Comparison of ENCODE assay signal across 11 cellular contexts in the genomic region with DNA sequence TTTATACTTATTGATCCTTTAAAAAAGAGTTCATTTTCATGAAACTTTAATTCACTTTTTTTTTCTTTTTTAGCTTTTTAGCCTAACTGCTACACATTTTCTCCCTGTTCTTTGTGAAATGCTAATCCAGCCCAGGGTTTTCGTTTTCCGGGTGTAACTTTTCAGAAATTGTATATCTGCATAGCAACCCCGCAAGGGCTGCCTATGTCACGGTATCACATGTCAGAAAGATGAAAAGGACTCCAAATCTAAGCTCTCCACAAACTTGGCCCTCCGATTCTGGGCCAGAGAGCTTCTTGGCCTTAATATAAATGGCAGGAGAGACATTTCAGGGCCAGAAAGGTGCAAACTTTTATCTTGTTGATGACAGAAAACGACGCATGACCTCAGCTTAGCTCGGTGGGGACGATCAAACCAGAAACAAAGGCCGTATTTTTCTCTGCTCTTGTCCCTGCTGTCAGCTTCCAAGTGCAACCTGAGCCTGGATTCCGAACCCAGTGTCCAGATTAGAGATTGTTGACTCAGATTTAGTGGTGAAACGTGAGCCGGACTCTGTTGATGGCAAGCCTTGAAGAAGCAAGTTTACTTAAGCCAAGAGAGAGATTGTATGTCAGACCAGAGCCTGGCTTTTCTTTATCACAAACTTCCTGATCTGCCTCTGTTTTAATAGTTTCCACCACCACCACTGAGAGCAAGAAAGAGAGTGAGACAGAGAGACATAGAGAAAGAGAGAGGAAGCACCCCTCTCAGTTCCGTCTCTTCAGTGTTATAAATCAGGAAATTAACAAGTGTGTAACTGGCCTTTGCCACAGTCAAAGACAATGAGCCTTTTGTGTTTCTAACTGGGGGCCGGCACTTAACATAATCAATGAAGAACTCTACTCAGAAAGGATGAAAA.
DNase-seq lines count a peak whose midpoint lies in the region; ATAC-seq and TF ChIP-seq lines count a peak whose summit lies in the region.
"Had no signal": no experiment of that assay in that cellular context is flagged by ENCODE, and none has a peak within 500 bp of the region (broad histone marks: within the 10 kb centered on the region; RNA-seq: fewer than 3 reads in every experiment).

No MANE protein-coding gene starts in this region.

- H3K4me1 Mint-ChIP-seq in T-helper 2 cell treated with Interferon-gamma antibody and Interleukin-4, amounts not matched to agents 5 μg/mL and 100 μg/mL, for 36 hours (ENCODE audit: low read depth), result peaks cover 32% of the 10 kb centered on the region

- in situ Hi-C loops in gastrocnemius medialis (cut with MboI; ENCODE audit: low sequenced_read_pairs in 4 of 4), result loop anchor here in 2 of 4 donors (25.0 kb wide), 1 partner anchor 179 kb away; the partner anchor contains the start of gene SOBP (in 2 of the 2)

- no peaks in the 10 kb centered on the region for H3K9me3 ChIP-seq in gastrocnemius medialis

- H3K36me3 Mint-ChIP-seq in T-helper 2 cell treated with Interferon-gamma antibody and Interleukin-4, amounts not matched to agents 5 μg/mL and 100 μg/mL, for 36 hours (ENCODE audit: low read depth), result no peaks in the 10 kb centered on the region

- TF ChIP-seq CTCF in fibroblast of mammary gland (conservative IDR thresholded peaks at IDR 0.05; ENCODE audit: control insufficient read depth, insufficient read depth, low read depth, low read length) (no peak), gastrocnemius medialis (IDR thresholded peaks at IDR 0.05 in 4 of 5, conservative IDR thresholded peaks at IDR 0.05 in 1 of 5) (no peak), coronary artery (IDR thresholded peaks at IDR 0.05) (no peak)

- no peak overlapping the region for H3K27ac Mint-ChIP-seq in T-helper 2 cell treated with Interferon-gamma antibody and Interleukin-4, amounts not matched to agents 5 μg/mL and 100 μg/mL, for 36 hours
- H3K27ac Mint-ChIP-seq: stimulated activated naive CD8-positive, alpha-beta T cell treated with anti-CD3 and anti-CD28 coated beads, Interleukin-15, Interleukin-2, amounts not matched to agents 100 ng/mL and 50 ng/mL, for 24 hours had no signal

- no peaks in the 10 kb centered on the region for H3K9me3 Mint-ChIP-seq in T-helper 2 cell treated with Interferon-gamma antibody and Interleukin-4, amounts not matched to agents 5 μg/mL and 100 μg/mL, for 36 hours
- H3K9me3 Mint-ChIP-seq: stimulated activated naive CD8-positive, alpha-beta T cell treated with anti-CD3 and anti-CD28 coated beads, Interleukin-15, Interleukin-2, amounts not matched to agents 100 ng/mL and 50 ng/mL, for 24 hours had no signal

- DNase-seq in HuH-7 (ENCODE audit: low spot score), result peak; percentile 87
- DNase-seq in NCI-H748 treated with DMSO at 0.1 percent for 48 hours (lab: John Stamatoyannopoulos, UW), result peak; percentile 67
- DNase-seq in fibroblast of mammary gland (ENCODE audit: low read depth), result peak; percentile 61
- DNase-seq in gastrocnemius medialis, result peak; percentile 49 to 78
- no peak for DNase-seq in T-helper 2 cell treated with Interferon-gamma antibody and Interleukin-4, amounts not matched to agents 5 μg/mL and 100 μg/mL, for 36 hours (ENCODE audit: low spot score)
- DNase-seq in coronary artery (ENCODE audit: low spot score), result no peak
- no peak for DNase-seq in activated gamma-delta T cell (lab: John Stamatoyannopoulos, UW)
- DNase-seq: retina had no signal

- H3K4me3 ChIP-seq in fibroblast of mammary gland (ENCODE audit: control insufficient read depth, low read depth, low read length) (no peak overlapping the region), gastrocnemius medialis (peak overlapping the region in 3 of 4 donors; percentile 21 to 32 (median 24)), coronary artery (no peak overlapping the region)

- no peaks in the 10 kb centered on the region for H3K27me3 ChIP-seq in gastrocnemius medialis

- H3K4me3 Mint-ChIP-seq in T-helper 2 cell treated with Interferon-gamma antibody and Interleukin-4, amounts not matched to agents 5 μg/mL and 100 μg/mL, for 36 hours, result no peak overlapping the region
- H3K4me3 Mint-ChIP-seq: stimulated activated naive CD8-positive, alpha-beta T cell treated with anti-CD3 and anti-CD28 coated beads, Interleukin-15, Interleukin-2, amounts not matched to agents 100 ng/mL and 50 ng/mL, for 24 hours had no signal

- intact Hi-C loops in gastrocnemius medialis (cut with DNase I; ENCODE audit: low total_unique reads), result no loop called here

- no peak for TF ChIP-seq POLR2A in gastrocnemius medialis (IDR thresholded peaks at IDR 0.05)

- peaks cover 64 to 67% of the 10 kb centered on the region in 2 donors for H3K4me1 ChIP-seq in gastrocnemius medialis

- H3K27me3 Mint-ChIP-seq in T-helper 2 cell treated with Interferon-gamma antibody and Interleukin-4, amounts not matched to agents 5 μg/mL and 100 μg/mL, for 36 hours (ENCODE audit: low read depth), result peaks cover 23% of the 10 kb centered on the region
- H3K27me3 Mint-ChIP-seq: stimulated activated naive CD8-positive, alpha-beta T cell treated with anti-CD3 and anti-CD28 coated beads, Interleukin-15, Interleukin-2, amounts not matched to agents 100 ng/mL and 50 ng/mL, for 24 hours had no signal

- H3K36me3 ChIP-seq in gastrocnemius medialis, result no peaks in the 10 kb centered on the region

- ATAC-seq in gastrocnemius medialis (peak; percentile 65 to 92), HG03342 (IDR thresholded peaks at IDR 0.05; ENCODE audit: unreplicated experiment) (no peak)

- peak overlapping the region; percentile 79 to 93 (median 88) for H3K27ac ChIP-seq in gastrocnemius medialis
- no peak overlapping the region for H3K27ac ChIP-seq in coronary artery
- H3K27ac ChIP-seq: RWPE1 had no signal

Comparison
In these comparisons a context has a peak if more than half of its experiments do, and no peak if none do; other contexts are left out.
1. DNase-seq: peak in HuH-7 (single experiment), NCI-H748 treated with DMSO at 0.1 percent for 48 hours (single experiment), fibroblast of mammary gland (single experiment) and gastrocnemius medialis (2 of 2); none in T-helper 2 cell treated with Interferon-gamma antibody and Interleukin-4, amounts not matched to agents 5 μg/mL and 100 μg/mL, for 36 hours (single experiment), coronary artery (single experiment) and activated gamma-delta T cell (single experiment).
2. H3K4me3 ChIP-seq: peak in gastrocnemius medialis (3 of 4); none in fibroblast of mammary gland (single experiment) and coronary artery (single experiment).
3. H3K27ac ChIP-seq: peak in gastrocnemius medialis (4 of 4); none in coronary artery (0 of 2).